Comparison of ENCODE assay signal across 1 cellular context in the genomic region with DNA sequence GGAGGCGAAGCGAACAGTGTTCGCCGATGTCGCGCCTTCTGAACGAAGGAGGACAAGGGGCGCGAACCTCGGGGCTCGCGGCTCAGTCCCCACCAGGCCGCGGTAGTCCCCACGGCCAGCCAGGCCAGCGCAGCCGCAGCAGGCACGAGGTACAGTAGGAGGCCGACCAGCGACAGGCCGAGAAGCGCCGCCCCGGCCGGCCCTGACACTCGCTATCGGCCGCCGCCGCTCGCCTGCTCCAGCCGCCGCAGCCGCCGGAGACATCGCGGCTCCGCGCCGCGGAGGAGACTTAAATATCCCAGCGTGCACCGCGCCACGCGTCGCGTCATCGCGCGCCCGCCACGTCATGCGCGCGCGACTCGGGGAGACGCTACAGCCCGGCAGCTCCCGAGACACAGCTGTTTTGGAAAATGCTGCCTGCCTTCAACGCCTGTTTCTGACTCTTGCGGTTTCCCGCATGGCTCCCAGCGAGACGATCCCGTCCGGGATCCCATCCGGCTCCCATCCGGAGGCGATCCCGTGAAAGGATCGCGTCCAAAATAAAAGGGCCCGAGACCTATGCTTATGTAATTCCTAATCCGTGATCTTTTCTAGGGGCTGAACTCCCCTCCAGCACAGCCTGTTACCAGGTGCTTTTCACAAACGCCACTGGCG.
A peak's percentile ranks its signal among the peaks of the same experiment; 100 is the strongest.
TF ChIP-seq lines count a peak whose summit lies in the region.

Gene POMZP3 (minus strand): TSS at position 291 of the 654 bp plus-strand sequence. CDS start 1,215 bp downstream, outside the sequence.

TF ChIP-seq in GM12878, 131 proteins besides CTCF, POLR2A, EP300 and RAD21 (continued from another document):
- TF ChIP-seq ZNF687 (IDR thresholded peaks at IDR 0.05) (peak; percentile 75), BCL3 (IDR thresholded peaks at IDR 0.05; ENCODE audit: borderline replicate concordance, insufficient read depth, low read depth, low read length, poor library complexity, severe bottlenecking) (peak; percentile 26), IKZF1 (conservative IDR thresholded peaks at IDR 0.05) (peak; percentile 33; the same call in 1 of the 2 replicates), POLR2AphosphoS5 (IDR thresholded peaks at IDR 0.05; ENCODE audit: low read length) (peak; percentile 25; the same call in 1 of the 2 replicates), LARP7 (IDR thresholded peaks at IDR 0.05) (peak; percentile 65; the same call in 1 of the 2 replicates), BHLHE40 (IDR thresholded peaks at IDR 0.05; ENCODE audit: borderline replicate concordance in 1 of 2, low read depth in 2 of 2, low read length in 1 of 2) (peak in 1 of 2 experiments; percentile 37; a peak in 1 of 4 replicates)
- TF ChIP-seq, protein P1, sequence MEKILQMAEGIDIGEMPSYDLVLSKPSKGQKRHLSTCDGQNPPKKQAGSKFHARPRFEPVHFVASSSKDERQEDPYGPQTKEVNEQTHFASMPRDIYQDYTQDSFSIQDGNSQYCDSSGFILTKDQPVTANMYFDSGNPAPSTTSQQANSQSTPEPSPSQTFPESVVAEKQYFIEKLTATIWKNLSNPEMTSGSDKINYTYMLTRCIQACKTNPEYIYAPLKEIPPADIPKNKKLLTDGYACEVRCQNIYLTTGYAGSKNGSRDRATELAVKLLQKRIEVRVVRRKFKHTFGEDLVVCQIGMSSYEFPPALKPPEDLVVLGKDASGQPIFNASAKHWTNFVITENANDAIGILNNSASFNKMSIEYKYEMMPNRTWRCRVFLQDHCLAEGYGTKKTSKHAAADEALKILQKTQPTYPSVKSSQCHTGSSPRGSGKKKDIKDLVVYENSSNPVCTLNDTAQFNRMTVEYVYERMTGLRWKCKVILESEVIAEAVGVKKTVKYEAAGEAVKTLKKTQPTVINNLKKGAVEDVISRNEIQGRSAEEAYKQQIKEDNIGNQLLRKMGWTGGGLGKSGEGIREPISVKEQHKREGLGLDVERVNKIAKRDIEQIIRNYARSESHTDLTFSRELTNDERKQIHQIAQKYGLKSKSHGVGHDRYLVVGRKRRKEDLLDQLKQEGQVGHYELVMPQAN (conservative IDR thresholded peaks at IDR 0.05), result peak; percentile 70; the same call in 1 of the 2 replicates
